In the genomic region with DNA sequence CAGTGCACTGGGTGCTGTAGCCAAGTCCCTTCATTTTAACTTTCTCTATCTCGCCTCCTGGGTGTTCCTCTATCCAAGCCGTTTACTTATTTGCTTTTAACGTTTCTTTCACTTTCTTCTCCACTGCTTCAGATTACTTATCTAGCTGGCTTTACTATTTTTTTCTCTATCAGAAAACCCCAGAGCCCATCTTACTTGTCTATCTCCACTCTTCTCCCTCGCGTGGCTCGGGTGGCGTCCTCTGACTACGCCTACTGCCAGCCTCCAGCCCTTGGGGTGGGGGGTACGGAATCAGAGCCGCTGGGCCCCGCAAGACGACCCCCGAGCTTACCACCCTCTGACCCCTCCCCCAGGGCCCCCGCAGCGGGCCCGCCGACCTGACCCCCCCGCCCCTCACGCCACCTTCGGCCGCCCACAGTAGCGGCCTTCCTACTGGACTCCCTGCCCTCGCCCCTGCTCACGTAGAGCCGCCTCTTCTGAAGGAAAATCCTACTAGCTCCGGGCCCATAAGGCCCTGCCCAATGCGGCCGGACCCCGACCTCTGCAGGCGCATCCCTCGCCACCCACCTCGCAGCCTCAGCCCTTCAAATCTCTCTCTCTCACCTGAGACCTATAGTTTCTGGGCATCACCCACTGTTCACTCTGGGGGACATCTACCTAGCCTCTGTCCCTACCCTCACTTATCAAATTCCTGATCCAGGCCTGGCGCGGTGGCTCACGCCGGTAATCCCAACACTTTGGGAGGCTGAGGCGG, we compare ENCODE assay signal across 8 cellular contexts. TPM values are rescaled to one million over a fixed set of nuclear protein-coding genes. Genes with fewer than 3 reads are reported as not detected.
DNase-seq lines count a peak whose midpoint lies in the region; ATAC-seq and TF ChIP-seq lines count a peak whose summit lies in the region.

No MANE protein-coding gene starts in this region.

- H3K4me3 ChIP-seq in kidney epithelial cell (ENCODE audit: low read depth, low read length) (peak overlapping the region; percentile 92), tibial artery (peak overlapping the region; percentile 93 to 98)

- peak overlapping the region; percentile 95 to 96 for H3K27ac ChIP-seq in tibial artery

- H3K36me3 ChIP-seq in kidney epithelial cell (ENCODE audit: control insufficient read depth, insufficient read depth, low read length): no peaks in the 10 kb centered on the region
- H3K36me3 ChIP-seq in tibial artery: no peaks in the 10 kb centered on the region

- H3K27me3 ChIP-seq in kidney epithelial cell (ENCODE audit: control insufficient read depth, insufficient read depth, low read length): no peaks in the 10 kb centered on the region
- H3K27me3 ChIP-seq in tibial artery: no peaks in the 10 kb centered on the region

- no peak for DNase-seq in activated CD4-positive, alpha-beta T cell treated with anti-CD3 and anti-CD28 coated beads, Interleukin-2, amount 10 ng/mL, durations not matched to agents 7 days and 5 days
- no peak for DNase-seq in activated CD4-positive, alpha-beta T cell treated with anti-CD3 and anti-CD28 coated beads, Interleukin-2, amount 50 U/mL, for 1 hour
- no peak for DNase-seq in activated naive CD8-positive, alpha-beta T cell treated with anti-CD3 and anti-CD28 coated beads, Interleukin-2, amount 50 U/mL, for 24 hours
- DNase-seq in kidney epithelial cell (ENCODE audit: low read depth): no peak
- no peak for DNase-seq in tibial artery
- no peak for DNase-seq in AG08396 (ENCODE audit: low spot score)
- DNase-seq in NCI-H2029 treated with DMSO at 0.1 percent for 48 hours (lab: John Stamatoyannopoulos, UW): no peak
- no peak for DNase-seq in NCI-H345 treated with DMSO at 0.1 percent for 48 hours (lab: John Stamatoyannopoulos, UW; ENCODE audit: unreplicated experiment)

- TF ChIP-seq CTCF in kidney epithelial cell (IDR thresholded peaks at IDR 0.05; ENCODE audit: insufficient read depth, low read length, poor library complexity, severe bottlenecking) (no peak), tibial artery (IDR thresholded peaks at IDR 0.05) (no peak)

- H3K9me3 ChIP-seq in tibial artery: no peaks in the 10 kb centered on the region

- CTCF ChIA-PET in activated CD4-positive, alpha-beta T cell treated with anti-CD3 and anti-CD28 coated beads, Interleukin-2, amount 10 ng/mL, durations not matched to agents 7 days and 5 days (lab: Charles Lee): interaction anchor here (0.6 to 1.5 kb wide), 3 partner anchors 12 to 70 kb away, joined by 3 to 4 read pairs (median 3); no protein-coding TSS in a partner anchor

- H3K4me3 Mint-ChIP-seq in activated CD4-positive, alpha-beta T cell treated with anti-CD3 and anti-CD28 coated beads, Interleukin-2, amount 10 ng/mL, durations not matched to agents 7 days and 5 days: peak overlapping the region; percentile 78
- H3K4me3 Mint-ChIP-seq in activated naive CD8-positive, alpha-beta T cell treated with anti-CD3 and anti-CD28 coated beads, Interleukin-2, amount 50 U/mL, for 24 hours: peak overlapping the region; percentile 95

- peaks cover 0 to 38% (median 32%) of the 10 kb centered on the region in 4 donors for H3K4me1 ChIP-seq in tibial artery

- no peaks in the 10 kb centered on the region for H3K9me3 Mint-ChIP-seq in activated CD4-positive, alpha-beta T cell treated with anti-CD3 and anti-CD28 coated beads, Interleukin-2, amount 10 ng/mL, durations not matched to agents 7 days and 5 days
- no peaks in the 10 kb centered on the region for H3K9me3 Mint-ChIP-seq in activated naive CD8-positive, alpha-beta T cell treated with anti-CD3 and anti-CD28 coated beads, Interleukin-2, amount 50 U/mL, for 24 hours

- no peak for ATAC-seq in activated naive CD8-positive, alpha-beta T cell treated with anti-CD3 and anti-CD28 coated beads, Interleukin-2, amount 50 U/mL, for 24 hours

- intact Hi-C loops in tibial artery (cut with DNase I; ENCODE audit: low total_unique reads): no loop called here

- H3K27ac Mint-ChIP-seq in activated CD4-positive, alpha-beta T cell treated with anti-CD3 and anti-CD28 coated beads, Interleukin-2, amount 10 ng/mL, durations not matched to agents 7 days and 5 days: peak overlapping the region; percentile 85
- peak overlapping the region; percentile 83 for H3K27ac Mint-ChIP-seq in activated naive CD8-positive, alpha-beta T cell treated with anti-CD3 and anti-CD28 coated beads, Interleukin-2, amount 50 U/mL, for 24 hours

- no peaks in the 10 kb centered on the region for H3K36me3 Mint-ChIP-seq in activated CD4-positive, alpha-beta T cell treated with anti-CD3 and anti-CD28 coated beads, Interleukin-2, amount 10 ng/mL, durations not matched to agents 7 days and 5 days (ENCODE audit: low read depth)
- H3K36me3 Mint-ChIP-seq in activated naive CD8-positive, alpha-beta T cell treated with anti-CD3 and anti-CD28 coated beads, Interleukin-2, amount 50 U/mL, for 24 hours (ENCODE audit: low read depth): no peaks in the 10 kb centered on the region

- H3K4me1 Mint-ChIP-seq in activated CD4-positive, alpha-beta T cell treated with anti-CD3 and anti-CD28 coated beads, Interleukin-2, amount 10 ng/mL, durations not matched to agents 7 days and 5 days: peaks cover 27% of the 10 kb centered on the region
- peaks cover 20% of the 10 kb centered on the region for H3K4me1 Mint-ChIP-seq in activated naive CD8-positive, alpha-beta T cell treated with anti-CD3 and anti-CD28 coated beads, Interleukin-2, amount 50 U/mL, for 24 hours

- H3K27me3 Mint-ChIP-seq in activated CD4-positive, alpha-beta T cell treated with anti-CD3 and anti-CD28 coated beads, Interleukin-2, amount 10 ng/mL, durations not matched to agents 7 days and 5 days: no peaks in the 10 kb centered on the region
- H3K27me3 Mint-ChIP-seq in activated naive CD8-positive, alpha-beta T cell treated with anti-CD3 and anti-CD28 coated beads, Interleukin-2, amount 50 U/mL, for 24 hours: no peaks in the 10 kb centered on the region

- POLR2A ChIA-PET in activated CD4-positive, alpha-beta T cell treated with anti-CD3 and anti-CD28 coated beads, Interleukin-2, amount 10 ng/mL, durations not matched to agents 7 days and 5 days (lab: Charles Lee): no interaction called here

RNA-seq across cellular contexts. Expression of a gene that starts 1.0 kb away (rescaled TPM):
- total RNA-seq in activated CD4-positive, alpha-beta T cell treated with anti-CD3 and anti-CD28 coated beads, Interleukin-2, amount 10 ng/mL, durations not matched to agents 7 days and 5 days: 10 to 100 TPM; 27.1 to 29.5 TPM
- 35.4 and 36.6 TPM in 2 replicates for total RNA-seq in kidney epithelial cell

RNA-seq across cellular contexts. Expression of a gene that starts 10.8 kb away (rescaled TPM):
- under 1 TPM; 0.10 TPM for total RNA-seq in activated CD4-positive, alpha-beta T cell treated with anti-CD3 and anti-CD28 coated beads, Interleukin-2, amount 10 ng/mL, durations not matched to agents 7 days and 5 days
- not detected in 2 replicates for total RNA-seq in kidney epithelial cell

RNA-seq across cellular contexts. Expression of a gene that starts 25.5 kb away (rescaled TPM):
- total RNA-seq in activated CD4-positive, alpha-beta T cell treated with anti-CD3 and anti-CD28 coated beads, Interleukin-2, amount 10 ng/mL, durations not matched to agents 7 days and 5 days: 10 to 100 TPM; 12.9 to 15.3 TPM
- total RNA-seq in kidney epithelial cell: 3.7 and 5.5 TPM in 2 replicates

RNA-seq across cellular contexts. Expression of a gene that starts 29.8 kb away (rescaled TPM):
- total RNA-seq in activated CD4-positive, alpha-beta T cell treated with anti-CD3 and anti-CD28 coated beads, Interleukin-2, amount 10 ng/mL, durations not matched to agents 7 days and 5 days: 10 to 100 TPM; 12.4 to 14.2 TPM
- total RNA-seq in kidney epithelial cell: not detected in 2 replicates

RNA-seq across cellular contexts. Expression of a gene that starts 32.8 kb away (rescaled TPM):
- 100 to 1,000 TPM; 214 to 288 TPM for total RNA-seq in activated CD4-positive, alpha-beta T cell treated with anti-CD3 and anti-CD28 coated beads, Interleukin-2, amount 10 ng/mL, durations not matched to agents 7 days and 5 days
- total RNA-seq in kidney epithelial cell: 33.9 and 36.6 TPM in 2 replicates
